In genomic region chr9:470041-470781, GRCh38 we compare ENCODE assay signal across 8 cellular contexts. TPM values are rescaled to one million over a fixed set of nuclear protein-coding genes. Genes with fewer than 3 reads are reported as not detected.
A peak's percentile ranks its signal among the peaks of the same experiment; 100 is the strongest.
DNase-seq lines count a peak whose midpoint lies in the region; ATAC-seq lines count a peak whose summit lies in the region.

No MANE protein-coding gene starts in this region.

- H3K27me3 Mint-ChIP-seq in CD4-positive, CD25-positive, alpha-beta regulatory T cell, result peaks cover 8% of the 10 kb centered on the region
- H3K27me3 Mint-ChIP-seq in activated CD8-positive, alpha-beta T cell treated with anti-CD3 and anti-CD28 coated beads, Interleukin-2, amount 10 ng/mL, durations not matched to agents 7 days and 5 days (ENCODE audit: low read depth), result no peaks in the 10 kb centered on the region

- peak overlapping the region; percentile 74 for H3K27ac ChIP-seq in CD4-positive, CD25-positive, alpha-beta regulatory T cell (ENCODE audit: insufficient read depth, low read length, poor library complexity, severe bottlenecking)

- peaks cover 24% of the 10 kb centered on the region for H3K4me1 ChIP-seq in CD4-positive, CD25-positive, alpha-beta regulatory T cell (ENCODE audit: control insufficient read depth, insufficient read depth, low read length, poor library complexity, severe bottlenecking)

- H3K27me3 ChIP-seq in CD4-positive, CD25-positive, alpha-beta regulatory T cell (ENCODE audit: control insufficient read depth, insufficient read depth, low read length), result no peaks in the 10 kb centered on the region

- H3K9me3 ChIP-seq in CD4-positive, CD25-positive, alpha-beta regulatory T cell (ENCODE audit: control insufficient read depth in 2 of 2, low read length in 2 of 2), result no peaks in the 10 kb centered on the region

- peak overlapping the region; percentile 85 for H3K4me3 ChIP-seq in CD4-positive, CD25-positive, alpha-beta regulatory T cell (ENCODE audit: low read depth, low read length)

- CTCF ChIA-PET in activated CD8-positive, alpha-beta T cell treated with anti-CD3 and anti-CD28 coated beads, Interleukin-2, amount 10 ng/mL, durations not matched to agents 7 days and 5 days (lab: Charles Lee), result interaction anchor here (0.6 to 1.6 kb wide), 6 partner anchors 34 to 535 kb away, joined by 3 to 7 read pairs (median 3); partner anchors contain the start of gene KANK1

- H3K36me3 ChIP-seq in CD4-positive, CD25-positive, alpha-beta regulatory T cell (ENCODE audit: control insufficient read depth, insufficient read depth, low read length), result peaks cover 11% of the 10 kb centered on the region

- peak overlapping the region; percentile 95 to 98 (median 96) for H3K4me3 Mint-ChIP-seq in CD4-positive, CD25-positive, alpha-beta regulatory T cell
- peak overlapping the region; percentile 85 for H3K4me3 Mint-ChIP-seq in activated CD8-positive, alpha-beta T cell treated with anti-CD3 and anti-CD28 coated beads, Interleukin-2, amount 10 ng/mL, durations not matched to agents 7 days and 5 days

- DNase-seq in CD4-positive, CD25-positive, alpha-beta regulatory T cell, result peak; percentile 82 to 92 (median 83)
- DNase-seq in NCI-H774 (lab: John Stamatoyannopoulos, UW) (peak; percentile 80), medulla oblongata (ENCODE audit: extremely low spot score) (peak; percentile 90)
- peak; percentile 93 for DNase-seq in activated CD8-positive, alpha-beta T cell treated with anti-CD3 and anti-CD28 coated beads, Interleukin-2, amount 10 ng/mL, durations not matched to agents 7 days and 5 days
- peak; percentile 89 for DNase-seq in effector CD8-positive, alpha-beta T cell (lab: John Stamatoyannopoulos, UW)
- peak; percentile 71 to 91 (median 74) for DNase-seq in stimulated activated CD4-positive, alpha-beta T cell treated with anti-CD3 and anti-CD28 coated beads, TNF-alpha, amount 100 ng/mL, for 48 hours (ENCODE audit: low read depth in 3 of 3)

- POLR2A ChIA-PET in activated CD8-positive, alpha-beta T cell treated with anti-CD3 and anti-CD28 coated beads, Interleukin-2, amount 10 ng/mL, durations not matched to agents 7 days and 5 days (lab: Charles Lee), result interaction anchor here (0.9 kb wide), 1 partner anchor 29 kb away, joined by 3 read pairs; no protein-coding TSS in a partner anchor

- H3K27ac Mint-ChIP-seq in CD4-positive, CD25-positive, alpha-beta regulatory T cell, result peak overlapping the region; percentile 91 to 97 (median 96)
- H3K27ac Mint-ChIP-seq in activated CD8-positive, alpha-beta T cell treated with anti-CD3 and anti-CD28 coated beads, Interleukin-2, amount 10 ng/mL, durations not matched to agents 7 days and 5 days, result peak overlapping the region; percentile 93

- no peaks in the 10 kb centered on the region for H3K9me3 Mint-ChIP-seq in CD4-positive, CD25-positive, alpha-beta regulatory T cell
- H3K9me3 Mint-ChIP-seq in activated CD8-positive, alpha-beta T cell treated with anti-CD3 and anti-CD28 coated beads, Interleukin-2, amount 10 ng/mL, durations not matched to agents 7 days and 5 days (ENCODE audit: insufficient read depth), result no peaks in the 10 kb centered on the region

- peak; percentile 87 to 88 for ATAC-seq in CD4-positive, CD25-positive, alpha-beta regulatory T cell (ENCODE audit: low read depth in 2 of 2)
- ATAC-seq in GM19438 (IDR thresholded peaks at IDR 0.05; ENCODE audit: low read depth, unreplicated experiment) (peak; percentile 88), HG03571 (IDR thresholded peaks at IDR 0.05; ENCODE audit: unreplicated experiment) (peak; percentile 88)
- peak; percentile 92 for ATAC-seq in activated CD8-positive, alpha-beta T cell treated with anti-CD3 and anti-CD28 coated beads, Interleukin-2, amount 10 ng/mL, durations not matched to agents 7 days and 5 days

- peaks cover 14 to 32% (median 21%) of the 10 kb centered on the region in 4 donors for H3K4me1 Mint-ChIP-seq in CD4-positive, CD25-positive, alpha-beta regulatory T cell
- H3K4me1 Mint-ChIP-seq in activated CD8-positive, alpha-beta T cell treated with anti-CD3 and anti-CD28 coated beads, Interleukin-2, amount 10 ng/mL, durations not matched to agents 7 days and 5 days (ENCODE audit: low read depth), result peaks cover 32% of the 10 kb centered on the region

- peaks cover 9% of the 10 kb centered on the region for H3K36me3 Mint-ChIP-seq in CD4-positive, CD25-positive, alpha-beta regulatory T cell
- H3K36me3 Mint-ChIP-seq in activated CD8-positive, alpha-beta T cell treated with anti-CD3 and anti-CD28 coated beads, Interleukin-2, amount 10 ng/mL, durations not matched to agents 7 days and 5 days (ENCODE audit: low read depth), result peaks cover 19% of the 10 kb centered on the region

RNA-seq across cellular contexts. Expression of gene KANK1, which starts 34.3 kb away (rescaled TPM):
- total RNA-seq in CD4-positive, CD25-positive, alpha-beta regulatory T cell, result 14.8 TPM
- polyA plus RNA-seq in CD4-positive, CD25-positive, alpha-beta regulatory T cell, result 1 to 10 TPM; 3.2 to 7.8 (median 4.7) TPM
- 1 to 10 TPM; 3.0 to 3.5 TPM for total RNA-seq in activated CD8-positive, alpha-beta T cell treated with anti-CD3 and anti-CD28 coated beads, Interleukin-2, amount 10 ng/mL, durations not matched to agents 7 days and 5 days

Comparison
In these comparisons a context has a peak if more than half of its experiments do, and no peak if none do; other contexts are left out.
1. Peak in every context shown above with its lines: DNase-seq, ATAC-seq, H3K4me3 ChIP-seq and H3K27ac ChIP-seq.